Comparison of ENCODE assay signal across 2 cellular contexts in genomic region chr5:27048507-27048906, GRCh38.
TF ChIP-seq lines count a peak whose summit lies in the region.

No MANE protein-coding gene starts in this region.

TF ChIP-seq in GM23338, 12 proteins besides CTCF, POLR2A, EP300 and RAD21:
- TF ChIP-seq ZNF331 (CRISPR knock-in tag; IDR thresholded peaks at IDR 0.05; ENCODE audit: low read depth): no peak
- TF ChIP-seq EZH2phosphoT487 (IDR thresholded peaks at IDR 0.05; ENCODE audit: unreplicated experiment): no peak
- TF ChIP-seq NANOG (IDR thresholded peaks at IDR 0.05; ENCODE audit: borderline replicate concordance): no peak
- no peak for TF ChIP-seq REST (IDR thresholded peaks at IDR 0.05; ENCODE audit: unreplicated experiment)
- TF ChIP-seq STAT1 (IDR thresholded peaks at IDR 0.05; ENCODE audit: unreplicated experiment): no peak
- TF ChIP-seq ETS1 (IDR thresholded peaks at IDR 0.05): no peak
- no peak for TF ChIP-seq CREB1 (CRISPR knock-in tag; IDR thresholded peaks at IDR 0.05; ENCODE audit: low read depth)
- no peak for TF ChIP-seq ZNF114 (CRISPR knock-in tag; IDR thresholded peaks at IDR 0.05)
- no peak for TF ChIP-seq JUNB (IDR thresholded peaks at IDR 0.05; ENCODE audit: unreplicated experiment)
- TF ChIP-seq ZNF462 (CRISPR knock-in tag; IDR thresholded peaks at IDR 0.05): no peak
- TF ChIP-seq EZH2 (IDR thresholded peaks at IDR 0.05; ENCODE audit: low read depth, unreplicated experiment): no peak
- TF ChIP-seq POLR2AphosphoS5 (IDR thresholded peaks at IDR 0.05; ENCODE audit: low read depth): no peak

TF ChIP-seq in H1, 55 proteins besides CTCF, POLR2A, EP300 and RAD21:
- TF ChIP-seq GABPA (IDR thresholded peaks at IDR 0.05; ENCODE audit: borderline replicate concordance, insufficient read depth, low read length) (no peak), MAFK (IDR thresholded peaks at IDR 0.05; ENCODE audit: low read depth, low read length) (0 out of 2 replicates have a peak, but pooled peaks have one; percentile 30)
